Comparison of ENCODE assay signal across 16 cellular contexts in genomic region chr7:99127636-99128035, GRCh38. TPM values are rescaled to one million over a fixed set of nuclear protein-coding genes. Genes with fewer than 3 reads are reported as not detected.
A peak's percentile ranks its signal among the peaks of the same experiment; 100 is the strongest.
DNase-seq lines count a peak whose midpoint lies in the region; ATAC-seq and TF ChIP-seq lines count a peak whose summit lies in the region.
"Had no signal": no experiment of that assay in that cellular context is flagged by ENCODE, and none has a peak within 500 bp of the region (broad histone marks: within the 10 kb centered on the region; RNA-seq: fewer than 3 reads in every experiment).

No MANE protein-coding gene starts in this region.

- H3K27ac ChIP-seq in epithelial cell of prostate (peak overlapping the region; percentile 45), muscle layer of duodenum (ENCODE audit: low read length) (peak overlapping the region; percentile 3), upper lobe of right lung (peak overlapping the region; percentile 67)
- H3K27ac ChIP-seq: SJSA1 had no signal

- H3K4me1 ChIP-seq in muscle layer of duodenum (ENCODE audit: control insufficient read depth in 1 of 2, insufficient read depth in 2 of 2, low read length in 2 of 2) = peaks cover 21 to 59% of the 10 kb centered on the region in 2 donors
- H3K4me1 ChIP-seq in upper lobe of right lung = peaks cover 65% of the 10 kb centered on the region

- no peaks in the 10 kb centered on the region for H3K36me3 ChIP-seq in muscle layer of duodenum (ENCODE audit: control insufficient read depth in 1 of 2, insufficient read depth in 2 of 2, low read length in 2 of 2)
- no peaks in the 10 kb centered on the region for H3K36me3 ChIP-seq in upper lobe of right lung
- H3K36me3 ChIP-seq: SJSA1 had no signal

- no peak for TF ChIP-seq CTCF in upper lobe of right lung (IDR thresholded peaks at IDR 0.05)

- no peak for DNase-seq in left ventricle myocardium superior
- no peak for DNase-seq in Right ventricle myocardium superior
- DNase-seq in epithelial cell of prostate (ENCODE audit: low read depth, low spot score) = no peak
- DNase-seq in upper lobe of right lung = no peak
- DNase-seq in DMS 273 treated with DMSO at 0.1 percent for 48 hours (lab: John Stamatoyannopoulos, UW) = no peak
- DNase-seq: activated gamma-delta T cell treated with Interleukin-2 at 50 U/mL for 16 hours; GDM1; kidney; NCI-H2171 treated with DMSO at 0.1 percent for 48 hours; stimulated activated CD4-positive, alpha-beta T cell treated with anti-CD3 and anti-CD28 coated beads, Interleukin-2, amount 100 ng/mL, for 48 hours had no signal

- peak; percentile 20 for ATAC-seq in left ventricle myocardium superior
- no peak for ATAC-seq in Right ventricle myocardium superior (ENCODE audit: poor library complexity)
- ATAC-seq in upper lobe of right lung = no peak
- no peak for ATAC-seq in HG03521 (IDR thresholded peaks at IDR 0.05; ENCODE audit: unreplicated experiment)
- no peak for ATAC-seq in GM18505 (IDR thresholded peaks at IDR 0.05; ENCODE audit: unreplicated experiment)
- ATAC-seq: A549 had no signal

- H3K27me3 ChIP-seq in muscle layer of duodenum (ENCODE audit: low read depth, low read length) (no peaks in the 10 kb centered on the region), upper lobe of right lung (no peaks in the 10 kb centered on the region)
- H3K27me3 ChIP-seq: body of pancreas, SJSA1 had no signal

- intact Hi-C loops in left ventricle myocardium superior (cut with micrococcal nuclease) = no loop called here
- intact Hi-C loops in Right ventricle myocardium superior (cut with DNase I) = no loop called here
- intact Hi-C loops in upper lobe of right lung (cut with DNase I) = no loop called here

- no peaks in the 10 kb centered on the region for H3K9me3 ChIP-seq in muscle layer of duodenum (ENCODE audit: control insufficient read depth in 1 of 2, low read length in 2 of 2)
- H3K9me3 ChIP-seq in upper lobe of right lung = no peaks in the 10 kb centered on the region
- H3K9me3 ChIP-seq: A549, body of pancreas, SJSA1 had no signal

- no peak for TF ChIP-seq POLR2A in GM18505 (IDR thresholded peaks at IDR 0.05; ENCODE audit: borderline replicate concordance, extremely low read depth, insufficient read depth, insufficient read length)

- H3K4me3 ChIP-seq in muscle layer of duodenum (ENCODE audit: low read depth in 1 of 2, low read length in 2 of 2) (no peak overlapping the region), upper lobe of right lung (no peak overlapping the region)
- H3K4me3 ChIP-seq: A549, body of pancreas, SJSA1 had no signal

RNA-seq across cellular contexts. Expression of gene SMURF1, which starts 16.3 kb away (rescaled TPM):
- 11.5 TPM for total RNA-seq in left ventricle myocardium superior
- total RNA-seq in Right ventricle myocardium superior = 9.0 TPM
- total RNA-seq in upper lobe of right lung = 35.0 TPM

Comparison
In these comparisons a context has a peak if more than half of its experiments do, and no peak if none do; other contexts are left out.
1. H3K27ac ChIP-seq: peak in every context shown above with its lines; median percentile 67 in upper lobe of right lung; 45 in epithelial cell of prostate; 3 in muscle layer of duodenum.